15 cellular contexts compared by ENCODE assay signal in genomic region chr9:6764570-6765334, GRCh38. TPM values are rescaled to one million over a fixed set of nuclear protein-coding genes. Genes with fewer than 3 reads are reported as not detected.
DNase-seq lines count a peak whose midpoint lies in the region; FAIRE-seq and TF ChIP-seq lines count a peak whose summit lies in the region.
"Had no signal": no experiment of that assay in that cellular context is flagged by ENCODE, and none has a peak within 500 bp of the region (broad histone marks: within the 10 kb centered on the region; RNA-seq: fewer than 3 reads in every experiment).

No MANE protein-coding gene starts in this region.

- no peak for DNase-seq in CD4-positive, alpha-beta memory T cell
- DNase-seq in GM12891 (ENCODE audit: insufficient read length, low spot score) (no peak), globus pallidus (ENCODE audit: low spot score) (no peak), NCI-H2081 treated with DMSO at 0.1 percent for 48 hours (lab: John Stamatoyannopoulos, UW) (no peak), endothelial cell (ENCODE audit: low spot score) (no peak)
- DNase-seq: activated CD4-positive, alpha-beta T cell treated with anti-CD3 and anti-CD28 coated beads for 4 hours; C1 segment of cervical spinal cord; NCI-H2227 treated with DMSO at 0.1 percent for 48 hours; Right ventricle myocardium superior; stimulated activated CD4-positive, alpha-beta T cell treated with anti-CD3 and anti-CD28 coated beads, Interleukin-2, amount 100 ng/mL, for 24 hours had no signal

- intact Hi-C loops in CD4-positive, alpha-beta memory T cell (cut with micrococcal nuclease) = no loop called here

- TF ChIP-seq CTCF in OCI-LY1 (IDR thresholded peaks at IDR 0.05; ENCODE audit: low read length) = no peak
- TF ChIP-seq CTCF in endothelial cell (IDR thresholded peaks at IDR 0.05; ENCODE audit: unreplicated experiment) = no peak

- H3K9ac ChIP-seq in OCI-LY1 (ENCODE audit: low read length) (no peak overlapping the region), iPS-20b (ENCODE audit: low read depth, low read length) (peak overlapping the region; percentile 14; the same call in 1 of the 2 replicates)

- H3K4me1 ChIP-seq in CD4-positive, alpha-beta memory T cell (ENCODE audit: insufficient read depth, low read length) = peaks cover 49% of the 10 kb centered on the region
- H3K4me1 ChIP-seq in OCI-LY1 (ENCODE audit: insufficient read depth, low read length, severe bottlenecking) = peaks cover 37% of the 10 kb centered on the region
- H3K4me1 ChIP-seq in iPS-20b (ENCODE audit: insufficient read depth, low read length) = peaks cover 26% of the 10 kb centered on the region

- H4K20me1 ChIP-seq in OCI-LY1 (ENCODE audit: insufficient read depth, low read length) = no peaks in the 10 kb centered on the region

- H3K9me3 Mint-ChIP-seq in CD4-positive, alpha-beta memory T cell = peaks cover 0 to 4% (median 0%) of the 10 kb centered on the region in 8 donors
- no peaks in the 10 kb centered on the region for H3K9me3 Mint-ChIP-seq in endothelial cell (ENCODE audit: unreplicated experiment)
- H3K9me3 Mint-ChIP-seq: neural crest cell had no signal

- POLR2A ChIA-PET in CD4-positive, alpha-beta memory T cell (lab: Charles Lee; ENCODE audit: partially characterized antibody) = interaction anchor here (1.1 to 1.2 kb wide), 2 partner anchors 8 to 61 kb away, joined by 3 read pairs; no protein-coding TSS in a partner anchor

- no peaks in the 10 kb centered on the region for H3K27me3 Mint-ChIP-seq in CD4-positive, alpha-beta memory T cell
- peaks cover 2% of the 10 kb centered on the region for H3K27me3 Mint-ChIP-seq in endothelial cell (ENCODE audit: unreplicated experiment)

- H3K9me3 ChIP-seq in CD4-positive, alpha-beta memory T cell (ENCODE audit: control insufficient read depth in 1 of 2, low read length in 2 of 2) = no peaks in the 10 kb centered on the region
- H3K9me3 ChIP-seq in OCI-LY1 (ENCODE audit: low read length) = no peaks in the 10 kb centered on the region
- H3K9me3 ChIP-seq in iPS-20b (ENCODE audit: insufficient read depth, low read depth, low read length) = no peaks in the 10 kb centered on the region
- H3K9me3 ChIP-seq: gastroesophageal sphincter had no signal

- no peaks in the 10 kb centered on the region for H3K9me2 ChIP-seq in OCI-LY1 (ENCODE audit: low read depth, low read length)

- H3K27ac ChIP-seq in CD4-positive, alpha-beta memory T cell (ENCODE audit: low read depth, low read length) = no peak overlapping the region
- H3K27ac ChIP-seq in OCI-LY1 (ENCODE audit: low read depth, low read length, poor library complexity, severe bottlenecking) = no peak overlapping the region
- peak overlapping the region; percentile 35 for H3K27ac ChIP-seq in iPS-20b (ENCODE audit: low read length)

- H3F3A ChIP-seq in OCI-LY1 (ENCODE audit: insufficient read depth, low read length) = no peaks in the 10 kb centered on the region

- peak overlapping the region in 5 of 7 donors; percentile 5 to 37 (median 26) for H3K27ac Mint-ChIP-seq in CD4-positive, alpha-beta memory T cell
- H3K27ac Mint-ChIP-seq in endothelial cell (ENCODE audit: unreplicated experiment) = no peak overlapping the region

- TF ChIP-seq POLR2A in GM12891 (IDR thresholded peaks at IDR 0.05; ENCODE audit: low read depth, low read length) = no peak

- no peaks in the 10 kb centered on the region for H3K36me3 ChIP-seq in CD4-positive, alpha-beta memory T cell (ENCODE audit: insufficient read depth, low read length)
- H3K36me3 ChIP-seq in OCI-LY1 (ENCODE audit: insufficient read depth, low read length) = no peaks in the 10 kb centered on the region; the same call in 1 of the 2 replicates
- H3K36me3 ChIP-seq in iPS-20b (ENCODE audit: insufficient read depth, low read depth, low read length) = no peaks in the 10 kb centered on the region; the same call in 1 of the 2 replicates
- H3K36me3 ChIP-seq: gastroesophageal sphincter had no signal

- peak overlapping the region; percentile 4; the same call in 1 of the 2 replicates for H3K4me2 ChIP-seq in OCI-LY1 (ENCODE audit: low read length)

- peaks cover 91% of the 10 kb centered on the region for H3K79me2 ChIP-seq in OCI-LY1 (ENCODE audit: insufficient read depth, low read length)

- CTCF ChIA-PET in CD4-positive, alpha-beta memory T cell (lab: Charles Lee; ENCODE audit: partially characterized antibody) = no interaction called here

- peak; percentile 62 for FAIRE-seq in GM12891 (lab: Jason Lieb, UNC)

- no peaks in the 10 kb centered on the region for H3K27me3 ChIP-seq in CD4-positive, alpha-beta memory T cell (ENCODE audit: insufficient read depth, low read length)
- no peaks in the 10 kb centered on the region for H3K27me3 ChIP-seq in OCI-LY1 (ENCODE audit: insufficient read depth, low read length)
- no peaks in the 10 kb centered on the region for H3K27me3 ChIP-seq in iPS-20b (ENCODE audit: insufficient read depth, low read length)
- H3K27me3 ChIP-seq: gastroesophageal sphincter had no signal

- H3K4me1 Mint-ChIP-seq in CD4-positive, alpha-beta memory T cell = peaks cover 48 to 80% (median 63%) of the 10 kb centered on the region in 4 donors
- H3K4me1 Mint-ChIP-seq in endothelial cell (ENCODE audit: unreplicated experiment) = no peaks in the 10 kb centered on the region

- no peak overlapping the region for H3K4me3 ChIP-seq in CD4-positive, alpha-beta memory T cell (ENCODE audit: low read length in 2 of 2)
- H3K4me3 ChIP-seq in OCI-LY1 (ENCODE audit: low read depth, low read length, poor library complexity, severe bottlenecking) = no peak overlapping the region
- H3K4me3 ChIP-seq in iPS-20b (ENCODE audit: low read length) = peak overlapping the region; percentile 33; the same call in 1 of the 2 replicates
- H3K4me3 ChIP-seq: gastroesophageal sphincter, lung had no signal

- peaks cover 1 to 9% of the 10 kb centered on the region in 2 donors for H3K36me3 Mint-ChIP-seq in CD4-positive, alpha-beta memory T cell
- H3K36me3 Mint-ChIP-seq in endothelial cell (ENCODE audit: low read depth, unreplicated experiment) = no peaks in the 10 kb centered on the region

- peak overlapping the region in 3 of 8 donors; percentile 5 to 59 (median 9) for H3K4me3 Mint-ChIP-seq in CD4-positive, alpha-beta memory T cell
- no peak overlapping the region for H3K4me3 Mint-ChIP-seq in endothelial cell (ENCODE audit: unreplicated experiment)
- H3K4me3 Mint-ChIP-seq: neural crest cell had no signal

- no peak overlapping the region for H2AFZ ChIP-seq in OCI-LY1 (ENCODE audit: low read length)

TF ChIP-seq in GM12891, 5 proteins besides CTCF, POLR2A, EP300 and RAD21:
- no peak for TF ChIP-seq POU2F2 (IDR thresholded peaks at IDR 0.05; ENCODE audit: low read depth, low read length)
- no peak for TF ChIP-seq PAX5 (IDR thresholded peaks at IDR 0.05; ENCODE audit: insufficient read depth, low read length, severe bottlenecking)
- no peak for TF ChIP-seq SPI1 (IDR thresholded peaks at IDR 0.05; ENCODE audit: low read depth, low read length)
- TF ChIP-seq TAF1 (IDR thresholded peaks at IDR 0.05; ENCODE audit: low read depth, low read length) = no peak
- no peak for TF ChIP-seq POLR2AphosphoS5 (IDR thresholded peaks at IDR 0.05; ENCODE audit: low read depth, low read length)

RNA-seq across cellular contexts. Expression of gene KDM4C, which starts 7.0 kb away (rescaled TPM):
- total RNA-seq in CD4-positive, alpha-beta memory T cell = 10 to 100 TPM; 80.5 to 90.7 TPM
- polyA plus RNA-seq in CD4-positive, alpha-beta memory T cell = 10 to 100 TPM; 36.3 to 37.1 TPM
- 17.4 TPM for polyA plus RNA-seq in GM12891 (2012; ENCODE audit: low read depth, missing spikeins)
- total RNA-seq in endothelial cell (ENCODE audit: unreplicated experiment) = 21.0 TPM
